Comparison of ENCODE assay signal across 31 cellular contexts in the genomic region with DNA sequence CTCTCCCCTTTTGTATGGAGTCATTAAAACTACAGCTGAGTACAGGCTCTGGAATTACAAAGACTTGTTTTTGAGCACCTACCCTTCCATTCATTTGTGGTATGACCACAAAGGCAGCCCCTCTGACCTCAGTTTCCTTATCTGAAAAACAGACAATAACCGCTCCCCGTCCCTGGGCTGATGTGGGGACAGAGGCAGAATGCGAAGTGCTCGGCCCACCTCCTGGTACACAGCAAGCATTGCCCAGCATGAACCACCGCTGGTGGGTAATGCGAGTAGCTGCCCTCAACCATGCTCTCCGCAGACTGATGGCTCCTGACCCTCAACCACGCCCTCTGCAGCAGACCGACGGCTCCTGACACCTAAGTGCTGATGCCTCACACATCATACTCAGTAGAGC. TPM values are rescaled to one million over a fixed set of nuclear protein-coding genes. Genes with fewer than 3 reads are reported as not detected.
"Had no signal": no experiment of that assay in that cellular context is flagged by ENCODE, and none has a peak within 500 bp of the region (broad histone marks: within the 10 kb centered on the region; RNA-seq: fewer than 3 reads in every experiment).

No MANE protein-coding gene starts in this region.

- H3K4me1 ChIP-seq: SJCRH30 had no signal

- H3K27me3 Mint-ChIP-seq: activated CD4-positive, alpha-beta T cell treated with anti-CD3 and anti-CD28 coated beads, Interleukin-2, amount 10 ng/mL, durations not matched to agents 24 days and 14 days; activated naive CD4-positive, alpha-beta T cell treated with anti-CD3 and anti-CD28 coated beads, Interleukin-2, amount 10 ng/mL, durations not matched to agents 7 days and 5 days; activated naive CD8-positive, alpha-beta T cell treated with anti-CD3 and anti-CD28 coated beads for 36 hours; IgD-negative memory B cell had no signal

- H3K4me3 ChIP-seq: MG63, SJCRH30 had no signal

- H3K4me1 Mint-ChIP-seq: IgD-negative memory B cell had no signal

- H3K27ac Mint-ChIP-seq: activated CD4-positive, alpha-beta T cell treated with anti-CD3 and anti-CD28 coated beads, Interleukin-2, amount 10 ng/mL, durations not matched to agents 24 days and 14 days; activated naive CD4-positive, alpha-beta T cell treated with anti-CD3 and anti-CD28 coated beads, Interleukin-2, amount 10 ng/mL, durations not matched to agents 7 days and 5 days; activated naive CD8-positive, alpha-beta T cell treated with anti-CD3 and anti-CD28 coated beads for 36 hours; activated T-helper 2 cell treated with anti-CD3 and anti-CD28 coated beads, Interferon-gamma antibody, Interleukin-2, Interleukin-4, amounts not matched to agents 10 μg/mL and 5 μg/mL and 100 μg/mL, durations not matched to agents 14 hours and 24 hours and 36 hours had no signal

- H3K27ac ChIP-seq: KMS-11, SJCRH30 had no signal

- H3K9ac ChIP-seq: KMS-11, SK-N-SH had no signal

- H3K9me3 Mint-ChIP-seq: activated CD4-positive, alpha-beta T cell treated with anti-CD3 and anti-CD28 coated beads, Interleukin-2, amount 10 ng/mL, durations not matched to agents 24 days and 14 days; activated naive CD4-positive, alpha-beta T cell treated with anti-CD3 and anti-CD28 coated beads, Interleukin-2, amount 10 ng/mL, durations not matched to agents 7 days and 5 days; activated naive CD8-positive, alpha-beta T cell treated with anti-CD3 and anti-CD28 coated beads for 36 hours; activated T-helper 2 cell treated with anti-CD3 and anti-CD28 coated beads, Interferon-gamma antibody, Interleukin-2, Interleukin-4, amounts not matched to agents 10 μg/mL and 5 μg/mL and 100 μg/mL, durations not matched to agents 14 hours and 24 hours and 36 hours; IgD-negative memory B cell had no signal

- H3K9me3 ChIP-seq: MG63, SJCRH30, SK-N-SH had no signal

- DNase-seq: activated CD4-positive, alpha-beta T cell treated with anti-CD3 and anti-CD28 coated beads, Interleukin-2, amount 10 ng/mL, durations not matched to agents 24 days and 14 days; activated CD4-positive, alpha-beta T cell treated with anti-CD3 and anti-CD28 coated beads, Interleukin-2, amount 50 U/mL, for 48 hours; activated CD4-positive, CD25-positive, alpha-beta regulatory T cell treated with anti-CD3 and anti-CD28 coated beads, Interleukin-2, amount 50 U/mL, for 72 hours; activated gamma-delta T cell treated with Interleukin-2 at 50 U/mL for 16 hours; activated naive CD4-positive, alpha-beta T cell treated with anti-CD3 and anti-CD28 coated beads, Interleukin-2, amount 10 ng/mL, durations not matched to agents 7 days and 5 days; activated naive CD8-positive, alpha-beta T cell treated with anti-CD3 and anti-CD28 coated beads for 36 hours; activated T-cell treated with anti-CD3 and anti-CD28 coated beads for 4 hours; activated T-cell treated with anti-CD3 and anti-CD28 coated beads, Interleukin-2, amount 50 U/mL, for 48 hours; caudate nucleus; MG63; NCI-H1105; NCI-H1436; NCI-H1694 treated with DMSO at 0.1 percent for 48 hours; NCI-H2029 treated with DMSO at 0.1 percent for 48 hours; NCI-H345; NCI-H510A; NCI-H526 treated with DMSO at 0.1 percent for 48 hours; NK-92 treated with Interleukin-12 subunit alpha and Interleukin-12 subunit beta, amount 100 ng/mL, for 24 hours; OCI-M1; Right ventricle myocardium superior; RPMI8226; SJCRH30; SK-N-SH; T-helper 1 cell; T-helper 9 cell had no signal

- H3K27me3 ChIP-seq: MG63, SJCRH30 had no signal

- ATAC-seq: Panc1 had no signal

- H3K4me3 Mint-ChIP-seq: activated CD4-positive, alpha-beta T cell treated with anti-CD3 and anti-CD28 coated beads, Interleukin-2, amount 10 ng/mL, durations not matched to agents 24 days and 14 days; activated naive CD4-positive, alpha-beta T cell treated with anti-CD3 and anti-CD28 coated beads, Interleukin-2, amount 10 ng/mL, durations not matched to agents 7 days and 5 days; activated naive CD8-positive, alpha-beta T cell treated with anti-CD3 and anti-CD28 coated beads for 36 hours; IgD-negative memory B cell had no signal

RNA-seq across cellular contexts. Expression of gene P2RX2, which starts 22.4 kb away (rescaled TPM):
- total RNA-seq: activated CD4-positive, alpha-beta T cell treated with anti-CD3 and anti-CD28 coated beads, Interleukin-2, amount 10 ng/mL, durations not matched to agents 24 days and 14 days; activated CD8-positive, alpha-beta memory T cell treated with anti-CD3 and anti-CD28 coated beads for 36 hours; activated naive CD8-positive, alpha-beta T cell treated with anti-CD3 and anti-CD28 coated beads for 36 hours; activated T-helper 2 cell treated with anti-CD3 and anti-CD28 coated beads, Interferon-gamma antibody, Interleukin-2, Interleukin-4, amounts not matched to agents 10 μg/mL and 5 μg/mL and 100 μg/mL, durations not matched to agents 14 hours and 24 hours and 36 hours; cerebellum; Right ventricle myocardium superior; SJCRH30 had no signal
- polyA plus RNA-seq: IgD-negative memory B cell had no signal

RNA-seq across cellular contexts. Expression of gene LRCOL1, which starts 30.6 kb away (rescaled TPM):
- total RNA-seq: activated CD4-positive, alpha-beta T cell treated with anti-CD3 and anti-CD28 coated beads, Interleukin-2, amount 10 ng/mL, durations not matched to agents 24 days and 14 days; activated CD8-positive, alpha-beta memory T cell treated with anti-CD3 and anti-CD28 coated beads for 36 hours; activated naive CD8-positive, alpha-beta T cell treated with anti-CD3 and anti-CD28 coated beads for 36 hours; activated T-helper 2 cell treated with anti-CD3 and anti-CD28 coated beads, Interferon-gamma antibody, Interleukin-2, Interleukin-4, amounts not matched to agents 10 μg/mL and 5 μg/mL and 100 μg/mL, durations not matched to agents 14 hours and 24 hours and 36 hours; cerebellum; Right ventricle myocardium superior; SJCRH30 had no signal
- polyA plus RNA-seq: IgD-negative memory B cell had no signal
